ENCODE assay signal across 8 cellular contexts in genomic region chr5:87121315-87122170, GRCh38.
DNase-seq lines count a peak whose midpoint lies in the region; ATAC-seq and TF ChIP-seq lines count a peak whose summit lies in the region.

No MANE protein-coding gene starts in this region.

- H3K9me3 ChIP-seq in Panc1 (ENCODE audit: control insufficient read depth, insufficient read depth, low read depth, low read length) (no peaks in the 10 kb centered on the region), thoracic aorta (no peaks in the 10 kb centered on the region)

- TF ChIP-seq CTCF in Panc1 (IDR thresholded peaks at IDR 0.05) (no peak), thoracic aorta (IDR thresholded peaks at IDR 0.05) (no peak), mesothelial cell of epicardium (IDR thresholded peaks at IDR 0.05; ENCODE audit: unreplicated experiment) (no peak)

- H3K4me3 ChIP-seq in Panc1 (ENCODE audit: low read depth in 2 of 2, low read length in 2 of 2) = no peak overlapping the region
- H3K4me3 ChIP-seq in thoracic aorta = peak overlapping the region; percentile 46

- no peak overlapping the region for H3K27ac ChIP-seq in Panc1 (ENCODE audit: low read length)
- H3K27ac ChIP-seq in thoracic aorta = peak overlapping the region; percentile 77 to 85

- in situ Hi-C loops in Panc1 (cut with HindIII; ENCODE audit: low pct_unique_long_range_greater_than_20kb, low sequenced_read_pairs) = no loop called here

- H3K36me3 ChIP-seq in Panc1 (ENCODE audit: control insufficient read depth, insufficient read depth, low read length) (no peaks in the 10 kb centered on the region), thoracic aorta (no peaks in the 10 kb centered on the region)

- CTCF ChIA-PET in Panc1 (lab: Charles Lee) = no interaction called here

- H3K4me1 ChIP-seq in Panc1 (ENCODE audit: control insufficient read depth, insufficient read depth, low read length) (no peaks in the 10 kb centered on the region), thoracic aorta (ENCODE audit: control insufficient read depth in 1 of 2, low read depth in 2 of 2) (peaks cover 21 to 28% of the 10 kb centered on the region in 2 donors)

- peaks cover 62% of the 10 kb centered on the region for H3K4me1 Mint-ChIP-seq in activated naive CD8-positive, alpha-beta T cell treated with anti-CD3 and anti-CD28 coated beads, Interleukin-2, amount 50 U/mL, for 24 hours
- H3K4me1 Mint-ChIP-seq in mesothelial cell of epicardium = peaks cover 12% of the 10 kb centered on the region

- H3K4me3 Mint-ChIP-seq in activated naive CD8-positive, alpha-beta T cell treated with anti-CD3 and anti-CD28 coated beads, Interleukin-2, amount 50 U/mL, for 24 hours = peak overlapping the region; percentile 45
- no peak overlapping the region for H3K4me3 Mint-ChIP-seq in mesothelial cell of epicardium

- no peaks in the 10 kb centered on the region for H3K27me3 Mint-ChIP-seq in activated naive CD8-positive, alpha-beta T cell treated with anti-CD3 and anti-CD28 coated beads, Interleukin-2, amount 50 U/mL, for 24 hours
- H3K27me3 Mint-ChIP-seq in mesothelial cell of epicardium (ENCODE audit: low read depth) = no peaks in the 10 kb centered on the region

- DNase-seq in stimulated activated CD4-positive, alpha-beta T cell treated with anti-CD3 and anti-CD28 coated beads, Interleukin-12 subunit alpha, Interleukin-12 subunit beta, amount 100 ng/mL, for 48 hours (ENCODE audit: low read depth in 2 of 3, low spot score in 1 of 3) = peak in 2 of 3 donors; percentile 19 to 37
- no peak for DNase-seq in stimulated activated CD4-positive, alpha-beta T cell treated with anti-CD3 and anti-CD28 coated beads, Interleukin-12 subunit alpha, Interleukin-12 subunit beta, amount 100 ng/mL, for 4 hours
- peak; percentile 51 for DNase-seq in Panc1 (ENCODE audit: low read depth, low spot score)
- DNase-seq in activated naive CD8-positive, alpha-beta T cell treated with anti-CD3 and anti-CD28 coated beads, Interleukin-2, amount 50 U/mL, for 24 hours = no peak
- peak; percentile 91 for DNase-seq in kidney tubule cell (ENCODE audit: low spot score)
- peak; percentile 14 for DNase-seq in thoracic aorta (ENCODE audit: low spot score)
- DNase-seq in mesothelial cell of epicardium (ENCODE audit: low spot score in 2 of 2, unreplicated experiment in 2 of 2) = no peak

- H3K36me3 Mint-ChIP-seq in activated naive CD8-positive, alpha-beta T cell treated with anti-CD3 and anti-CD28 coated beads, Interleukin-2, amount 50 U/mL, for 24 hours (ENCODE audit: low read depth) = peaks cover 2% of the 10 kb centered on the region
- H3K36me3 Mint-ChIP-seq in mesothelial cell of epicardium = no peaks in the 10 kb centered on the region

- peak overlapping the region; percentile 86 for H3K27ac Mint-ChIP-seq in activated naive CD8-positive, alpha-beta T cell treated with anti-CD3 and anti-CD28 coated beads, Interleukin-2, amount 50 U/mL, for 24 hours
- H3K27ac Mint-ChIP-seq in mesothelial cell of epicardium = no peak overlapping the region

- no peaks in the 10 kb centered on the region for H3K9me3 Mint-ChIP-seq in activated naive CD8-positive, alpha-beta T cell treated with anti-CD3 and anti-CD28 coated beads, Interleukin-2, amount 50 U/mL, for 24 hours
- H3K9me3 Mint-ChIP-seq in mesothelial cell of epicardium = no peaks in the 10 kb centered on the region

- POLR2A ChIA-PET in Panc1 (lab: Charles Lee) = no interaction called here

- intact Hi-C loops in Panc1 (cut with micrococcal nuclease; ENCODE audit: unreplicated experiment) = no loop called here

- H3K27me3 ChIP-seq in Panc1 (ENCODE audit: control insufficient read depth, insufficient read depth, low read length) = no peaks in the 10 kb centered on the region
- no peaks in the 10 kb centered on the region for H3K27me3 ChIP-seq in thoracic aorta (replicated peaks; ENCODE audit: insufficient read depth)

- no TSS peak for BruUV-seq in Panc1 (replicated peaks; lab: Mats Ljungman, UMichigan)

- peak; percentile 64 for ATAC-seq in HG03025 (IDR thresholded peaks at IDR 0.05; ENCODE audit: low FRiP score, unreplicated experiment)
- ATAC-seq in Panc1 = peak; percentile 79; the same call in 1 of the 2 replicates
- ATAC-seq in activated naive CD8-positive, alpha-beta T cell treated with anti-CD3 and anti-CD28 coated beads, Interleukin-2, amount 50 U/mL, for 24 hours = peak; percentile 71
- peak; percentile 86 for ATAC-seq in thoracic aorta (ENCODE audit: insufficient number of reproducible peaks, low FRiP score, low read depth)

Comparison
In these comparisons a context has a peak if more than half of its experiments do, and no peak if none do; other contexts are left out.
1. DNase-seq: peak in stimulated activated CD4-positive, alpha-beta T cell treated with anti-CD3 and anti-CD28 coated beads, Interleukin-12 subunit alpha, Interleukin-12 subunit beta, amount 100 ng/mL, for 48 hours (2 of 3), Panc1 (single experiment), kidney tubule cell (single experiment) and thoracic aorta (single experiment); none in stimulated activated CD4-positive, alpha-beta T cell treated with anti-CD3 and anti-CD28 coated beads, Interleukin-12 subunit alpha, Interleukin-12 subunit beta, amount 100 ng/mL, for 4 hours (single experiment), activated naive CD8-positive, alpha-beta T cell treated with anti-CD3 and anti-CD28 coated beads, Interleukin-2, amount 50 U/mL, for 24 hours (single experiment) and mesothelial cell of epicardium (0 of 2).
2. Peak in every context shown above with its lines, with median percentiles within 50 percentile points of each other: ATAC-seq.